In genomic region chr15:85276508-85276907, GRCh38 we compare ENCODE assay signal across 22 cellular contexts.
"Had no signal": no experiment of that assay in that cellular context is flagged by ENCODE, and none has a peak within 500 bp of the region (broad histone marks: within the 10 kb centered on the region; RNA-seq: fewer than 3 reads in every experiment).

No MANE protein-coding gene starts in this region.

- H3K27ac ChIP-seq: coronary artery, esophagus muscularis mucosa, prostate gland, sigmoid colon, stomach, thyroid gland, vagina had no signal

- H3K36me3 ChIP-seq: esophagus muscularis mucosa, prostate gland, sigmoid colon, stomach, thyroid gland, vagina had no signal

- H3K4me1 ChIP-seq: esophagus muscularis mucosa, prostate gland, sigmoid colon, stomach, thyroid gland, vagina had no signal

- ATAC-seq: effector memory CD8-positive, alpha-beta T cell; left lobe of liver; naive thymus-derived CD8-positive, alpha-beta T cell; right cardiac atrium; stimulated activated effector memory CD8-positive, alpha-beta T cell treated with anti-CD3 and anti-CD28 coated beads, Interleukin-12 subunit alpha, Interleukin-12 subunit beta, amount 100 ng/mL, for 72 hours had no signal

- H3K4me3 ChIP-seq: coronary artery, esophagus muscularis mucosa, lung, prostate gland, sigmoid colon, stomach, thyroid gland, vagina had no signal

- H3K9me3 ChIP-seq: esophagus muscularis mucosa, prostate gland, sigmoid colon, stomach, thyroid gland, vagina had no signal

- H3K27me3 ChIP-seq: esophagus muscularis mucosa, sigmoid colon, stomach, thyroid gland, vagina had no signal

- DNase-seq: effector memory CD8-positive, alpha-beta T cell; foreskin melanocyte; glutamatergic neuron; kidney; midbrain; naive thymus-derived CD8-positive, alpha-beta T cell; nephron progenitor cell; nucleus accumbens; right cardiac atrium; sigmoid colon; stimulated activated CD4-positive, alpha-beta T cell treated with anti-CD3 and anti-CD28 coated beads, Interleukin-2, amount 100 ng/mL, for 24 hours; stimulated activated CD4-positive, alpha-beta T cell treated with anti-CD3 and anti-CD28 coated beads, Interleukin-4, amount 100 ng/mL, for 24 hours; stimulated activated naive CD4-positive, alpha-beta T cell treated with Interleukin-2 at 50 U/mL for 16 hours; stomach; thyroid gland had no signal
